Comparison of ENCODE assay signal across 21 cellular contexts in genomic region chr2:25397777-25398176, GRCh38. TPM values are rescaled to one million over a fixed set of nuclear protein-coding genes. Genes with fewer than 3 reads are reported as not detected.
DNase-seq lines count a peak whose midpoint lies in the region; ATAC-seq and TF ChIP-seq lines count a peak whose summit lies in the region.
"Had no signal": no experiment of that assay in that cellular context is flagged by ENCODE, and none has a peak within 500 bp of the region (broad histone marks: within the 10 kb centered on the region; RNA-seq: fewer than 3 reads in every experiment).

No MANE protein-coding gene starts in this region.

- no peak overlapping the region for H3K9ac ChIP-seq in SU-DHL-6 (ENCODE audit: low read length)

- DNase-seq in DMS53 (lab: John Stamatoyannopoulos, UW) = peak; percentile 5
- DNase-seq in DMS53 treated with DMSO at 0.1 percent for 48 hours (lab: John Stamatoyannopoulos, UW; ENCODE audit: unreplicated experiment) = no peak
- peak; percentile 83 for DNase-seq in NCI-H2171 treated with DMSO at 0.1 percent for 48 hours (lab: John Stamatoyannopoulos, UW)
- no peak for DNase-seq in naive B cell
- DNase-seq in activated effector memory CD4-positive, alpha-beta T cell treated with Interleukin-2 at 50 U/mL for 16 hours = no peak
- no peak for DNase-seq in epidermal melanocyte (ENCODE audit: insufficient read length, low spot score)
- DNase-seq: AML-193, GF-D8, GOT3, KBM-7, NCI-H1105, NCI-H187 treated with DMSO at 0.1 percent for 48 hours, NCI-H748 treated with DMSO at 0.1 percent for 48 hours, PC-3, SW 1271 had no signal

- H3K36me3 ChIP-seq in SU-DHL-6 (ENCODE audit: low read length) = no peaks in the 10 kb centered on the region

- no peaks in the 10 kb centered on the region for H3K9me3 ChIP-seq in SU-DHL-6 (ENCODE audit: insufficient read depth, low read length)

- H3F3A ChIP-seq in SU-DHL-6 (ENCODE audit: insufficient read depth) = peaks cover 20% of the 10 kb centered on the region

- H3K4me1 Mint-ChIP-seq in naive B cell = peaks cover 32 to 53% (median 34%) of the 10 kb centered on the region in 3 donors
- H3K4me1 Mint-ChIP-seq: CD14-positive monocyte had no signal

- H3K4me2 ChIP-seq in SU-DHL-6 (ENCODE audit: low read depth, low read length, poor library complexity, severe bottlenecking) = no peak overlapping the region

- peak overlapping the region; percentile 18; the same call in 1 of the 2 replicates for H3K27ac ChIP-seq in SU-DHL-6 (ENCODE audit: low read depth, low read length)
- H3K27ac ChIP-seq: 22Rv1, RWPE1 had no signal

- ATAC-seq in naive B cell (ENCODE audit: low read depth in 2 of 2) (no peak), GM21515 (IDR thresholded peaks at IDR 0.05; ENCODE audit: unreplicated experiment) (no peak)
- ATAC-seq: HepG2, PC-3 had no signal

- H3K79me2 ChIP-seq in SU-DHL-6 (ENCODE audit: insufficient read depth, low read length) = no peaks in the 10 kb centered on the region

- TF ChIP-seq CTCF in SU-DHL-6 (IDR thresholded peaks at IDR 0.05; ENCODE audit: insufficient read depth, low read length, poor library complexity, severe bottlenecking) = no peak

- H3K9me3 Mint-ChIP-seq in naive B cell = no peaks in the 10 kb centered on the region
- H3K9me3 Mint-ChIP-seq: CD14-positive monocyte had no signal

- peak overlapping the region in 5 of 6 donors; percentile 8 to 62 (median 36) for H3K27ac Mint-ChIP-seq in naive B cell
- H3K27ac Mint-ChIP-seq: CD14-positive monocyte had no signal

- no peak overlapping the region for H2AFZ ChIP-seq in SU-DHL-6 (ENCODE audit: low read depth, low read length, severe bottlenecking)

- H4K20me1 ChIP-seq in SU-DHL-6 (ENCODE audit: low read depth, low read length) = no peaks in the 10 kb centered on the region

- no peaks in the 10 kb centered on the region for H3K36me3 Mint-ChIP-seq in naive B cell
- H3K36me3 Mint-ChIP-seq: CD14-positive monocyte had no signal

- H3K27me3 Mint-ChIP-seq in naive B cell = no peaks in the 10 kb centered on the region

- no peaks in the 10 kb centered on the region for H3K9me2 ChIP-seq in SU-DHL-6 (replicated peaks; ENCODE audit: insufficient read depth, low read length)

- peak overlapping the region in 1 of 8 donors; percentile 49 for H3K4me3 Mint-ChIP-seq in naive B cell
- H3K4me3 Mint-ChIP-seq: CD14-positive monocyte had no signal

- no peaks in the 10 kb centered on the region for H3K27me3 ChIP-seq in SU-DHL-6 (ENCODE audit: low read length)

- no peak overlapping the region for H3K4me3 ChIP-seq in SU-DHL-6 (ENCODE audit: insufficient read depth, low read length, poor library complexity, severe bottlenecking)

RNA-seq across cellular contexts. Expression of gene DNMT3A, which starts 56.1 kb away (rescaled TPM):
- 10 to 100 TPM in 2 of 6 donors, 1 to 10 TPM in 4; 7.3 to 14.0 (median 8.5) TPM for polyA plus RNA-seq in naive B cell (ENCODE audit: low read depth in 6 of 6)

Comparison
In these comparisons a context has a peak if more than half of its experiments do, and no peak if none do; other contexts are left out.
1. DNase-seq: peak in DMS53 (single experiment) and NCI-H2171 treated with DMSO at 0.1 percent for 48 hours (single experiment); none in DMS53 treated with DMSO at 0.1 percent for 48 hours (single experiment), naive B cell (single experiment), activated effector memory CD4-positive, alpha-beta T cell treated with Interleukin-2 at 50 U/mL for 16 hours (single experiment) and epidermal melanocyte (single experiment).